4 cellular contexts compared by ENCODE assay signal in the genomic region with DNA sequence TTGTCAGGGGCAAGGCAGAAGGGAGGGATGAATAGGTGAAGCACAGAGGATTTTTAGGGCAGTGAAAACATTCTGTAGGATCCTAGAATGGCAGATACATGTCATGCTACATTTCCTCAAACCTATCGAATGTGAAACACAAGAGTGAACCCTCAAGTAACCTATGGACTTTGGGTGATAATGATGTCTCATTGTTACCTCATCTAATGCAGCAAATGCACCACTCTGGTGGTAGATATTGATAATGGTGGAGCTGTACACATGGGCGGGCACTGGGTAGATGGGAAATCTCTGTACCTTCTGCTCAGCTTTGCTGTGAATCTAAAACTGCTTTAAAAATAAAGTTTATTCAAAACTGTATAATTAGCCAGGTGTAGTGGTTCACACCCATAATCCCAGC.
"Had no signal": no experiment of that assay in that cellular context is flagged by ENCODE, and none has a peak within 500 bp of the region (broad histone marks: within the 10 kb centered on the region; RNA-seq: fewer than 3 reads in every experiment).

No MANE protein-coding gene starts in this region.

- H3K27ac Mint-ChIP-seq: GM23338 had no signal

- DNase-seq: H9, HCEC 1CT, IMR-90 had no signal

- H3K4me3 Mint-ChIP-seq: GM23338, H9 had no signal

- H3K4me3 ChIP-seq: GM23338 had no signal
